In the genomic region with DNA sequence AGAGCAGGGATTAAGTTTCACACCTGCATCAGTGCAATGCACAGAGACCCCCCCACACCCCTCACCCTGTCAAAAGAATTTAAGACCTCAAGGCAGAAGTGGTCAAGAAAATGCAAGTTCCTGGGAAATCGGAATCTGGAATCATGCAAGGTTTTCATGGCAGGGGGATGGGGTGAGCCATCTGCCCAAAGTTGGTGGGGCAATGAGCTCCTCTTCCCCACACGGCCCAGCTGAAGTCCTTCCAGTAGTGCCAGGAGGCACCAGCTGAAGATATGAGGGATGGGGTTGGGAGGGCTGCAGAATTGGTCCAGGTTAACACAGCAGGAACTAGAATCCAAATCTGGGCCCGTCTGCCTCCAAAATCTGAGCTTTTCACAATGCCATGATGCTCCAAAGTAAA, we compare ENCODE assay signal across 21 cellular contexts. TPM values are rescaled to one million over a fixed set of nuclear protein-coding genes. Genes with fewer than 3 reads are reported as not detected.
DNase-seq lines count a peak whose midpoint lies in the region; ATAC-seq lines count a peak whose summit lies in the region.
"Had no signal": no experiment of that assay in that cellular context is flagged by ENCODE, and none has a peak within 500 bp of the region (broad histone marks: within the 10 kb centered on the region; RNA-seq: fewer than 3 reads in every experiment).

No MANE protein-coding gene starts in this region.

- peak overlapping the region; percentile 22 for H3K4me2 ChIP-seq in Karpas-422 (ENCODE audit: low read depth, low read length, poor library complexity, severe bottlenecking)
- H3K4me2 ChIP-seq: BLaER1 had no signal

- no peak overlapping the region for H3K4me3 Mint-ChIP-seq in memory B cell
- H3K4me3 Mint-ChIP-seq: CD14-positive monocyte; CD4-positive, alpha-beta memory T cell; CD4-positive, CD25-positive, alpha-beta regulatory T cell had no signal

- no peaks in the 10 kb centered on the region for H3K27me3 ChIP-seq in Karpas-422 (ENCODE audit: low read length)
- H3K27me3 ChIP-seq: BE2C, BLaER1 had no signal

- H3K36me3 ChIP-seq in Karpas-422 (ENCODE audit: insufficient read depth, low read length), result no peaks in the 10 kb centered on the region
- H3K36me3 ChIP-seq: BE2C, BLaER1 had no signal

- no peaks in the 10 kb centered on the region for H3K36me3 Mint-ChIP-seq in memory B cell
- H3K36me3 Mint-ChIP-seq: CD14-positive monocyte; CD4-positive, alpha-beta memory T cell; CD4-positive, CD25-positive, alpha-beta regulatory T cell; CD8-positive, alpha-beta memory T cell had no signal

- no peak for DNase-seq in Karpas-422
- no peak for DNase-seq in memory B cell (ENCODE audit: low spot score in 2 of 2)
- DNase-seq in NCI-H1048 (lab: John Stamatoyannopoulos, UW), result no peak
- DNase-seq in NCI-H1092 treated with DMSO at 0.1 percent for 48 hours (lab: John Stamatoyannopoulos, UW), result no peak
- no peak for DNase-seq in activated effector memory CD4-positive, alpha-beta T cell treated with Interleukin-2 at 50 U/mL for 16 hours
- DNase-seq: 8988T; ACHN; BE2C; C1 segment of cervical spinal cord; CD4-positive, alpha-beta memory T cell; CD4-positive, CD25-positive, alpha-beta regulatory T cell; CD8-positive, alpha-beta memory T cell; COR-L47; DMS 273 treated with DMSO at 0.1 percent for 48 hours; DMS153; DMS53; DMS79; GF-D8 had no signal

- H3K79me2 ChIP-seq in Karpas-422 (ENCODE audit: low read length), result no peaks in the 10 kb centered on the region

- peaks cover 2% of the 10 kb centered on the region for H3K27me3 Mint-ChIP-seq in memory B cell

- H4K20me1 ChIP-seq in Karpas-422 (ENCODE audit: insufficient read depth, low read depth, low read length), result no peaks in the 10 kb centered on the region
- H4K20me1 ChIP-seq: BLaER1 had no signal

- peaks cover 44% of the 10 kb centered on the region for H3K4me1 ChIP-seq in Karpas-422 (ENCODE audit: low read length)
- H3K4me1 ChIP-seq: BE2C had no signal

- H2AFZ ChIP-seq in Karpas-422 (ENCODE audit: low read length), result no peak overlapping the region

- H3K9me3 ChIP-seq in Karpas-422 (ENCODE audit: low read length), result no peaks in the 10 kb centered on the region
- H3K9me3 ChIP-seq: BE2C, BLaER1 had no signal

- ATAC-seq in memory B cell (ENCODE audit: low read depth), result no peak

- no peak overlapping the region for H3K4me3 ChIP-seq in Karpas-422 (ENCODE audit: low read length)
- H3K4me3 ChIP-seq: BLaER1 had no signal

- no peaks in the 10 kb centered on the region for H3K9me3 Mint-ChIP-seq in memory B cell
- H3K9me3 Mint-ChIP-seq: CD4-positive, alpha-beta memory T cell; CD8-positive, alpha-beta memory T cell had no signal

- no peaks in the 10 kb centered on the region for H3K9me2 ChIP-seq in Karpas-422 (replicated peaks; ENCODE audit: insufficient read depth, low read length)

- peaks cover 19% of the 10 kb centered on the region for H3K4me1 Mint-ChIP-seq in memory B cell

- no peak overlapping the region for H3K27ac ChIP-seq in Karpas-422 (ENCODE audit: low read length)
- H3K27ac ChIP-seq: BLaER1 had no signal

- H3K27ac Mint-ChIP-seq in memory B cell, result peak overlapping the region; percentile 43
- H3K27ac Mint-ChIP-seq: CD4-positive, alpha-beta memory T cell; CD4-positive, CD25-positive, alpha-beta regulatory T cell; CD8-positive, alpha-beta memory T cell had no signal

- H3K9ac ChIP-seq in Karpas-422 (ENCODE audit: low read length), result no peak overlapping the region
- H3K9ac ChIP-seq: BLaER1 had no signal

RNA-seq across cellular contexts. Expression of a gene that starts 25.0 kb away (rescaled TPM):
- total RNA-seq in Karpas-422 (2014; rRNA removed; shearing (Covaris generic); ENCODE audit: low replicate concordance), result 0.51 TPM in 1 of 2 replicates, not detected in the other
- total RNA-seq: A673 had no signal
